Comparison of ENCODE assay signal across 23 cellular contexts in genomic region chr3:52182691-52183090, GRCh38. TPM values are rescaled to one million over a fixed set of nuclear protein-coding genes. Genes with fewer than 3 reads are reported as not detected.
A peak's percentile ranks its signal among the peaks of the same experiment; 100 is the strongest.
DNase-seq lines count a peak whose midpoint lies in the region; ATAC-seq and TF ChIP-seq lines count a peak whose summit lies in the region.
"Had no signal": no experiment of that assay in that cellular context is flagged by ENCODE, and none has a peak within 500 bp of the region (broad histone marks: within the 10 kb centered on the region; RNA-seq: fewer than 3 reads in every experiment).

No MANE protein-coding gene starts in this region.

- H3K9me3 Mint-ChIP-seq in CD8-positive, alpha-beta T cell = no peaks in the 10 kb centered on the region
- H3K9me3 Mint-ChIP-seq in effector memory CD8-positive, alpha-beta T cell = no peaks in the 10 kb centered on the region
- H3K9me3 Mint-ChIP-seq in natural killer cell treated with Interleukin-12 subunit alpha and Interleukin-12 subunit beta and Interleukin-15 and Interleukin-18, amount 100 ng/mL, for 72 hours = no peaks in the 10 kb centered on the region
- H3K9me3 Mint-ChIP-seq in endodermal cell = no peaks in the 10 kb centered on the region
- H3K9me3 Mint-ChIP-seq: CD4-positive, alpha-beta T cell; GM23338 had no signal

- no peak overlapping the region for H3K27ac ChIP-seq in BLaER1 treated with 17β-estradiol and CSF1 and Interleukin-3, amounts not matched to agents 10 nM and 100 nM
- no peak overlapping the region for H3K27ac ChIP-seq in CD8-positive, alpha-beta T cell (ENCODE audit: low read depth, low read length)
- H3K27ac ChIP-seq in endodermal cell (ENCODE audit: low read depth, low read length) (no peak overlapping the region), Karpas-422 (ENCODE audit: low read length) (no peak overlapping the region)
- H3K27ac ChIP-seq: KMS-11, PC-9 had no signal

- no peak for DNase-seq in CD8-positive, alpha-beta T cell
- no peak for DNase-seq in effector memory CD8-positive, alpha-beta T cell
- no peak for DNase-seq in natural killer cell treated with Interleukin-12 subunit alpha and Interleukin-12 subunit beta and Interleukin-15 and Interleukin-18, amount 100 ng/mL, for 72 hours (ENCODE audit: low spot score)
- no peak for DNase-seq in endodermal cell
- no peak for DNase-seq in Karpas-422
- no peak for DNase-seq in putamen (ENCODE audit: low spot score)
- DNase-seq: Calu3; CD4-positive, alpha-beta T cell; HCEC 1CT; NCI-H1105 treated with DMSO at 0.1 percent for 48 hours; NCI-H2029 treated with DMSO at 0.1 percent for 48 hours; NCI-H226; NCI-H510A treated with DMSO at 0.1 percent for 48 hours; NCI-H748 treated with DMSO at 0.1 percent for 48 hours; RPMI8226; SIG-M5 had no signal

- no peaks in the 10 kb centered on the region for H3K9me3 ChIP-seq in BLaER1 treated with 17β-estradiol and CSF1 and Interleukin-3, amounts not matched to agents 10 nM and 100 nM (replicated peaks in 1 of 11)
- H3K9me3 ChIP-seq in CD8-positive, alpha-beta T cell (ENCODE audit: low read length) = no peaks in the 10 kb centered on the region
- H3K9me3 ChIP-seq in endodermal cell (ENCODE audit: control insufficient read depth, low read length) (no peaks in the 10 kb centered on the region), Karpas-422 (ENCODE audit: low read length) (no peaks in the 10 kb centered on the region)

- 90 to 100% methylated on average over 2 to 4 of the region's 4 CpGs for WGBS in endodermal cell (ENCODE audit: insufficient coverage in 1 of 2, insufficient read length in 1 of 2), 2 experiments

- TF ChIP-seq CTCF in CD8-positive, alpha-beta T cell (IDR thresholded peaks at IDR 0.05) = no peak
- TF ChIP-seq CTCF in endodermal cell (conservative IDR thresholded peaks at IDR 0.05) = no peak

- H4K20me1 ChIP-seq in BLaER1 treated with 17β-estradiol and CSF1 and Interleukin-3, amounts not matched to agents 10 nM and 100 nM = no peaks in the 10 kb centered on the region
- H4K20me1 ChIP-seq in Karpas-422 (ENCODE audit: insufficient read depth, low read depth, low read length) = no peaks in the 10 kb centered on the region

- CTCF ChIA-PET in CD8-positive, alpha-beta T cell (lab: Charles Lee) = interaction anchor here (1.2 to 1.3 kb wide), 2 partner anchors 38 to 182 kb away, joined by 4 to 5 read pairs; no protein-coding TSS in a partner anchor

- no peak for ATAC-seq in CD8-positive, alpha-beta T cell
- ATAC-seq in effector memory CD8-positive, alpha-beta T cell (replicated peaks) = no peak
- ATAC-seq in natural killer cell treated with Interleukin-12 subunit alpha and Interleukin-12 subunit beta and Interleukin-15 and Interleukin-18, amount 100 ng/mL, for 72 hours = no peak
- ATAC-seq in GM19397 (IDR thresholded peaks at IDR 0.05; ENCODE audit: unreplicated experiment) = no peak
- ATAC-seq: GM23338 had no signal

- no peak overlapping the region for H3K4me3 Mint-ChIP-seq in CD8-positive, alpha-beta T cell
- H3K4me3 Mint-ChIP-seq in effector memory CD8-positive, alpha-beta T cell = peak overlapping the region in 1 of 2 donors; percentile 67
- no peak overlapping the region for H3K4me3 Mint-ChIP-seq in natural killer cell treated with Interleukin-12 subunit alpha and Interleukin-12 subunit beta and Interleukin-15 and Interleukin-18, amount 100 ng/mL, for 72 hours
- H3K4me3 Mint-ChIP-seq in endodermal cell = no peak overlapping the region
- H3K4me3 Mint-ChIP-seq: CD4-positive, alpha-beta T cell; GM23338 had no signal

- no peaks in the 10 kb centered on the region for H3K36me3 Mint-ChIP-seq in CD8-positive, alpha-beta T cell
- H3K36me3 Mint-ChIP-seq in effector memory CD8-positive, alpha-beta T cell (ENCODE audit: insufficient read depth) = peaks cover 4% of the 10 kb centered on the region
- no peaks in the 10 kb centered on the region for H3K36me3 Mint-ChIP-seq in natural killer cell treated with Interleukin-12 subunit alpha and Interleukin-12 subunit beta and Interleukin-15 and Interleukin-18, amount 100 ng/mL, for 72 hours
- H3K36me3 Mint-ChIP-seq in endodermal cell (ENCODE audit: low read depth) = no peaks in the 10 kb centered on the region

- H3K27me3 ChIP-seq in BLaER1 treated with 17β-estradiol and CSF1 and Interleukin-3, amounts not matched to agents 10 nM and 100 nM = no peaks in the 10 kb centered on the region
- no peaks in the 10 kb centered on the region for H3K27me3 ChIP-seq in CD8-positive, alpha-beta T cell (ENCODE audit: insufficient read depth, low read length)
- H3K27me3 ChIP-seq in endodermal cell (ENCODE audit: control insufficient read depth, insufficient read depth, low read length, poor library complexity, severe bottlenecking) (no peaks in the 10 kb centered on the region), Karpas-422 (ENCODE audit: low read length) (no peaks in the 10 kb centered on the region)

- POLR2A ChIA-PET in CD8-positive, alpha-beta T cell (lab: Charles Lee) = no interaction called here

- H3K4me1 Mint-ChIP-seq in CD8-positive, alpha-beta T cell (ENCODE audit: low read depth) = no peaks in the 10 kb centered on the region
- H3K4me1 Mint-ChIP-seq in effector memory CD8-positive, alpha-beta T cell (ENCODE audit: low read depth in 2 of 2) = peaks cover 6 to 31% of the 10 kb centered on the region in 2 donors
- peaks cover 19 to 20% of the 10 kb centered on the region in 2 donors for H3K4me1 Mint-ChIP-seq in natural killer cell treated with Interleukin-12 subunit alpha and Interleukin-12 subunit beta and Interleukin-15 and Interleukin-18, amount 100 ng/mL, for 72 hours (ENCODE audit: low read depth in 2 of 2)
- H3K4me1 Mint-ChIP-seq in endodermal cell = peaks cover 6% of the 10 kb centered on the region

- H3K36me3 ChIP-seq in BLaER1 treated with 17β-estradiol and CSF1 and Interleukin-3, amounts not matched to agents 10 nM and 100 nM = no peaks in the 10 kb centered on the region
- H3K36me3 ChIP-seq in CD8-positive, alpha-beta T cell (ENCODE audit: insufficient read depth, low read length) = no peaks in the 10 kb centered on the region
- no peaks in the 10 kb centered on the region for H3K36me3 ChIP-seq in endodermal cell (ENCODE audit: control insufficient read depth, insufficient read depth, low read length)
- H3K36me3 ChIP-seq in Karpas-422 (ENCODE audit: insufficient read depth, low read length) = no peaks in the 10 kb centered on the region

- no peaks in the 10 kb centered on the region for H3K79me2 ChIP-seq in Karpas-422 (ENCODE audit: low read length)

- peak overlapping the region in 9 of 11 experiments; percentile 69 to 90 (median 84); a peak in 10 of 22 replicates for H3K4me2 ChIP-seq in BLaER1 treated with 17β-estradiol and CSF1 and Interleukin-3, amounts not matched to agents 10 nM and 100 nM
- H3K4me2 ChIP-seq in Karpas-422 (ENCODE audit: low read depth, low read length, poor library complexity, severe bottlenecking) = no peak overlapping the region
- H3K4me2 ChIP-seq: GM23338, KMS-11, PC-9 had no signal

- intact Hi-C loops in CD8-positive, alpha-beta T cell (cut with DNase I, micrococcal nuclease) = no loop called here

- no peaks in the 10 kb centered on the region for H3K9me2 ChIP-seq in Karpas-422 (replicated peaks; ENCODE audit: insufficient read depth, low read length)

- H3K4me3 ChIP-seq in BLaER1 treated with 17β-estradiol and CSF1 and Interleukin-3, amounts not matched to agents 10 nM and 100 nM = no peak overlapping the region
- no peak overlapping the region for H3K4me3 ChIP-seq in CD8-positive, alpha-beta T cell (ENCODE audit: low read depth, low read length)
- H3K4me3 ChIP-seq in endodermal cell (ENCODE audit: low read length) = no peak overlapping the region
- H3K4me3 ChIP-seq in Karpas-422 (ENCODE audit: low read length) = no peak overlapping the region
- H3K4me3 ChIP-seq: GM23338, PC-9 had no signal

- H3K4me1 ChIP-seq in BLaER1 treated with 17β-estradiol and CSF1 and Interleukin-3, amounts not matched to agents 10 nM and 100 nM = peaks cover 27 to 61% (median 50%) of the 10 kb centered on the region in 10 experiments
- H3K4me1 ChIP-seq in CD8-positive, alpha-beta T cell (ENCODE audit: insufficient read depth, low read length) = no peaks in the 10 kb centered on the region
- H3K4me1 ChIP-seq in endodermal cell (ENCODE audit: control insufficient read depth, insufficient read depth, low read length) (no peaks in the 10 kb centered on the region), Karpas-422 (ENCODE audit: low read length) (peaks cover 18% of the 10 kb centered on the region)

- H3K9ac ChIP-seq in BLaER1 treated with 17β-estradiol and CSF1 and Interleukin-3, amounts not matched to agents 10 nM and 100 nM = no peak overlapping the region
- H3K9ac ChIP-seq in endodermal cell (ENCODE audit: extremely low read depth, low read length, poor library complexity, severe bottlenecking) (no peak overlapping the region), Karpas-422 (ENCODE audit: low read length) (no peak overlapping the region)
- H3K9ac ChIP-seq: KMS-11 had no signal

- no peak overlapping the region for H2AFZ ChIP-seq in Karpas-422 (ENCODE audit: low read length)
- H2AFZ ChIP-seq: GM23338, PC-9 had no signal

- H3K27ac Mint-ChIP-seq in CD8-positive, alpha-beta T cell = peak overlapping the region; percentile 56
- peak overlapping the region; percentile 82 to 89 for H3K27ac Mint-ChIP-seq in effector memory CD8-positive, alpha-beta T cell
- H3K27ac Mint-ChIP-seq in natural killer cell treated with Interleukin-12 subunit alpha and Interleukin-12 subunit beta and Interleukin-15 and Interleukin-18, amount 100 ng/mL, for 72 hours = peak overlapping the region; percentile 20 to 77
- no peak overlapping the region for H3K27ac Mint-ChIP-seq in endodermal cell
- H3K27ac Mint-ChIP-seq: CD4-positive, alpha-beta T cell; GM23338 had no signal

- no peaks in the 10 kb centered on the region for H3K27me3 Mint-ChIP-seq in CD8-positive, alpha-beta T cell (ENCODE audit: low read depth)
- H3K27me3 Mint-ChIP-seq in effector memory CD8-positive, alpha-beta T cell = no peaks in the 10 kb centered on the region
- no peaks in the 10 kb centered on the region for H3K27me3 Mint-ChIP-seq in natural killer cell treated with Interleukin-12 subunit alpha and Interleukin-12 subunit beta and Interleukin-15 and Interleukin-18, amount 100 ng/mL, for 72 hours
- no peaks in the 10 kb centered on the region for H3K27me3 Mint-ChIP-seq in endodermal cell (ENCODE audit: insufficient read depth)
- H3K27me3 Mint-ChIP-seq: CD4-positive, alpha-beta T cell had no signal

RNA-seq across cellular contexts. Expression of gene ALAS1, which starts 15.3 kb away (rescaled TPM):
- 1 to 10 TPM; 6.0 to 6.6 TPM for total RNA-seq in CD8-positive, alpha-beta T cell
- total RNA-seq in natural killer cell treated with Interleukin-12 subunit alpha and Interleukin-12 subunit beta and Interleukin-15 and Interleukin-18, amount 100 ng/mL, for 72 hours = 100 to 1,000 TPM in 1 of 2 donors, 10 to 100 TPM in 1; 93.6 to 121 TPM
- 10 to 100 TPM; 33.6 to 50.1 TPM for total RNA-seq in endodermal cell
- polyA plus RNA-seq in endodermal cell (2013, experiment 1 of 2) = 49.3 TPM
- 41.2 TPM for polyA plus RNA-seq in endodermal cell (2013, experiment 2 of 2)
- total RNA-seq in Karpas-422 (2014; rRNA removed; shearing (Covaris generic); ENCODE audit: low replicate concordance) = 24.8 and 41.6 TPM in 2 replicates

RNA-seq across cellular contexts. Expression of gene POC1A, which starts 28.5 kb away (rescaled TPM):
- total RNA-seq in CD8-positive, alpha-beta T cell = under 1 TPM; 0.24 to 0.42 TPM
- 10 to 100 TPM; 14.9 to 35.3 TPM for total RNA-seq in natural killer cell treated with Interleukin-12 subunit alpha and Interleukin-12 subunit beta and Interleukin-15 and Interleukin-18, amount 100 ng/mL, for 72 hours
- 10 to 100 TPM; 19.7 to 24.0 TPM for total RNA-seq in endodermal cell
- 18.8 TPM for polyA plus RNA-seq in endodermal cell (2013, experiment 1 of 2)
- 19.5 TPM for polyA plus RNA-seq in endodermal cell (2013, experiment 2 of 2)
- total RNA-seq in Karpas-422 (2014; rRNA removed; shearing (Covaris generic); ENCODE audit: low replicate concordance) = 12.7 and 18.6 TPM in 2 replicates

RNA-seq across cellular contexts. Expression of gene TLR9, which starts 42.8 kb away (rescaled TPM):
- under 1 TPM in 1 of 2 experiments, not detected in 1; 0.33 TPM for total RNA-seq in CD8-positive, alpha-beta T cell
- total RNA-seq in natural killer cell treated with Interleukin-12 subunit alpha and Interleukin-12 subunit beta and Interleukin-15 and Interleukin-18, amount 100 ng/mL, for 72 hours = under 1 TPM; 0.10 to 0.39 TPM
- under 1 TPM in 1 of 2 donors, not detected in 1; 0.11 TPM for total RNA-seq in endodermal cell
- 0.18 TPM for polyA plus RNA-seq in endodermal cell (2013, experiment 1 of 2)
- polyA plus RNA-seq in endodermal cell (2013, experiment 2 of 2) = 0.17 TPM
- 7.4 and 26.5 TPM in 2 replicates for total RNA-seq in Karpas-422 (2014; rRNA removed; shearing (Covaris generic); ENCODE audit: low replicate concordance)
- total RNA-seq: Daoy, GM23338, HT1080 had no signal
- polyA plus RNA-seq: GM23338 had no signal

RNA-seq across cellular contexts. Expression of gene TWF2, which starts 56.3 kb away (rescaled TPM):
- 10 to 100 TPM; 31.1 to 31.2 TPM for total RNA-seq in CD8-positive, alpha-beta T cell
- total RNA-seq in natural killer cell treated with Interleukin-12 subunit alpha and Interleukin-12 subunit beta and Interleukin-15 and Interleukin-18, amount 100 ng/mL, for 72 hours = 100 to 1,000 TPM in 1 of 2 donors, 10 to 100 TPM in 1; 90.3 to 117 TPM
- total RNA-seq in endodermal cell = 10 to 100 TPM; 40.7 to 41.9 TPM
- 32.6 TPM for polyA plus RNA-seq in endodermal cell (2013, experiment 1 of 2)
- 27.3 TPM for polyA plus RNA-seq in endodermal cell (2013, experiment 2 of 2)
- total RNA-seq in Karpas-422 (2014; rRNA removed; shearing (Covaris generic); ENCODE audit: low replicate concordance) = 42.0 and 76.3 TPM in 2 replicates
